In the genomic region with DNA sequence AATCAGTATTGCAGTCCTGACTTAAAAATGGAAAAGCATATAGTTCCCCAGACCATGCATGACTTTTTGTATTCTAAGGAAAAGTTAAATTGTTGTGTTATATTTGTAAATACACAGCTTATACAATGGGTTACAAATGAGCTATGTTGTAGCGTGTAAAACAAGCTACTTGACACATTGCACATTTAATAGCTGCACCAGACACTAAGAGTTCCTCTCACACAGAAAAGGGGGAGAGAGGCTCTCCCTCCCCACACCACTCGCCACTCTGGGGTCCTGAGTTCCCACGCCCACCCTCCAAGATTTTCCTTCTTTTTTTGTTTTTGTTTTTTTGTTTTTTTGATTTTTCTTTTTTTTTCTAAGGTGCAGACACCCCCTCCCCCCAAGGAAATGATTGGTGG, we compare ENCODE assay signal across 10 cellular contexts. TPM values are rescaled to one million over a fixed set of nuclear protein-coding genes. Genes with fewer than 3 reads are reported as not detected.
A peak's percentile ranks its signal among the peaks of the same experiment; 100 is the strongest.
DNase-seq lines count a peak whose midpoint lies in the region; ATAC-seq and TF ChIP-seq lines count a peak whose summit lies in the region.
"Had no signal": no experiment of that assay in that cellular context is flagged by ENCODE, and none has a peak within 500 bp of the region (broad histone marks: within the 10 kb centered on the region; RNA-seq: fewer than 3 reads in every experiment).

No MANE protein-coding gene starts in this region.

- H3K27ac ChIP-seq in heart right ventricle, result peak overlapping the region in 9 of 10 donors; percentile 98 to 100 (median 100)
- no peak overlapping the region for H3K27ac ChIP-seq in right cardiac atrium (ENCODE audit: low read length)
- H3K27ac ChIP-seq in colonic mucosa, result peak overlapping the region; percentile 100
- peak overlapping the region; percentile 99 for H3K27ac ChIP-seq in muscle layer of colon (ENCODE audit: low read depth, low read length)
- H3K27ac ChIP-seq in aorta (ENCODE audit: low read depth in 1 of 2, low read length in 2 of 2), result peak overlapping the region; percentile 16 to 93
- no peak overlapping the region for H3K27ac ChIP-seq in Karpas-422 (ENCODE audit: low read length)
- H3K27ac ChIP-seq: C4-2B had no signal

- DNase-seq in heart right ventricle (no peak), right cardiac atrium (no peak), colonic mucosa (peak; percentile 16), aorta (no peak), Karpas-422 (no peak), NCI-H146 (lab: John Stamatoyannopoulos, UW) (no peak)
- DNase-seq: NCI-H2081 had no signal

- H3K4me2 ChIP-seq in Karpas-422 (ENCODE audit: low read depth, low read length, poor library complexity, severe bottlenecking), result no peak overlapping the region

- H3K4me3 ChIP-seq in heart right ventricle (peak overlapping the region in 7 of 10 donors; percentile 0 to 96 (median 93)), right cardiac atrium (ENCODE audit: low read length) (no peak overlapping the region), colonic mucosa (no peak overlapping the region), muscle layer of colon (ENCODE audit: low read depth in 1 of 2, low read length in 2 of 2) (peak overlapping the region in 1 of 2 donors; percentile 100), aorta (ENCODE audit: low read length in 2 of 2) (peak overlapping the region in 1 of 2 donors; percentile 100), Karpas-422 (ENCODE audit: low read length) (no peak overlapping the region)

- TF ChIP-seq CTCF in heart right ventricle (IDR thresholded peaks at IDR 0.05), result no peak
- TF ChIP-seq CTCF in colonic mucosa (IDR thresholded peaks at IDR 0.05), result no peak

- no peak overlapping the region for H2AFZ ChIP-seq in Karpas-422 (ENCODE audit: low read length)

- H3K9me2 ChIP-seq in Karpas-422 (replicated peaks; ENCODE audit: insufficient read depth, low read length), result no peaks in the 10 kb centered on the region

- whole genome bisulfite sequencing in heart right ventricle, 2 donors, result 55% methylated on average over 3 of the region's 3 CpGs
- 61% methylated on average over 3 of the region's 3 CpGs for WGBS in right cardiac atrium
- WGBS in aorta, 2 donors, result 31 to 34% methylated on average over 3 of the region's 3 CpGs

- H3K36me3 ChIP-seq in heart right ventricle, result peaks cover 0 to 84% (median 49%) of the 10 kb centered on the region in 9 donors
- peaks cover 19% of the 10 kb centered on the region for H3K36me3 ChIP-seq in colonic mucosa
- peaks cover 69% of the 10 kb centered on the region for H3K36me3 ChIP-seq in muscle layer of colon (ENCODE audit: insufficient read depth, low read length)
- peaks cover 0 to 19% of the 10 kb centered on the region in 2 donors for H3K36me3 ChIP-seq in aorta (ENCODE audit: control insufficient read depth in 1 of 2, insufficient read depth in 2 of 2, low read length in 1 of 2)
- peaks cover 18% of the 10 kb centered on the region for H3K36me3 ChIP-seq in Karpas-422 (ENCODE audit: insufficient read depth, low read length)

- no peak for ATAC-seq in heart right ventricle
- ATAC-seq in right cardiac atrium, result no peak
- no peak for ATAC-seq in aorta (ENCODE audit: low FRiP score)
- ATAC-seq in GM19467 (IDR thresholded peaks at IDR 0.05; ENCODE audit: unreplicated experiment), result no peak

- intact Hi-C loops in heart right ventricle (cut with DNase I) (loop anchor here in 3 of 10 donors (2.0 to 10.0 kb wide), 4 partner anchors 311 to 540 kb away; no protein-coding TSS in a partner anchor), right cardiac atrium (cut with DNase I) (no loop called here), colonic mucosa (cut with DNase I) (loop anchor here (5.0 kb wide), 1 partner anchor 536 kb away; no protein-coding TSS in a partner anchor), aorta (cut with DNase I) (loop anchor here (5.0 to 10.0 kb wide), 2 partner anchors 284 to 326 kb away; no protein-coding TSS in a partner anchor)

- 0 out of 2 replicates have a peak, but pooled peaks cover 5% of the 10 kb centered on the region for H4K20me1 ChIP-seq in Karpas-422 (ENCODE audit: insufficient read depth, low read depth, low read length)

- H3K9ac ChIP-seq in colonic mucosa (ENCODE audit: low read depth in 2 of 2, low read length in 2 of 2), result peak overlapping the region in 1 of 2 donors; percentile 31
- H3K9ac ChIP-seq in muscle layer of colon (ENCODE audit: low read length), result peak overlapping the region; percentile 100
- H3K9ac ChIP-seq in Karpas-422 (ENCODE audit: low read length), result no peak overlapping the region

- peaks cover 26 to 83% (median 74%) of the 10 kb centered on the region in 9 donors for H3K4me1 ChIP-seq in heart right ventricle
- H3K4me1 ChIP-seq in right cardiac atrium (ENCODE audit: control insufficient read depth, insufficient read depth, low read length), result peaks cover 17% of the 10 kb centered on the region
- peaks cover 14% of the 10 kb centered on the region for H3K4me1 ChIP-seq in colonic mucosa
- peaks cover 70% of the 10 kb centered on the region for H3K4me1 ChIP-seq in muscle layer of colon (ENCODE audit: insufficient read depth, low read length)
- H3K4me1 ChIP-seq in aorta (ENCODE audit: control insufficient read depth in 1 of 2, insufficient read depth in 2 of 2, low read length in 2 of 2), result peaks cover 0 to 7% of the 10 kb centered on the region in 2 donors
- peaks cover 14% of the 10 kb centered on the region for H3K4me1 ChIP-seq in Karpas-422 (ENCODE audit: low read length)

- H3K27me3 ChIP-seq in heart right ventricle (no peaks in the 10 kb centered on the region), right cardiac atrium (ENCODE audit: control insufficient read depth, insufficient read depth) (no peaks in the 10 kb centered on the region), colonic mucosa (no peaks in the 10 kb centered on the region), muscle layer of colon (ENCODE audit: control insufficient read depth in 1 of 2, insufficient read depth in 2 of 2, low read length in 2 of 2) (no peaks in the 10 kb centered on the region), aorta (ENCODE audit: control insufficient read depth in 1 of 2, insufficient read depth in 2 of 2, low read length in 1 of 2) (no peaks in the 10 kb centered on the region), Karpas-422 (ENCODE audit: low read length) (no peaks in the 10 kb centered on the region)

- peaks cover 16% of the 10 kb centered on the region; the same call in 1 of the 2 replicates for H3K79me2 ChIP-seq in Karpas-422 (ENCODE audit: low read length)

- H3K9me3 ChIP-seq in heart right ventricle (no peaks in the 10 kb centered on the region), right cardiac atrium (ENCODE audit: control insufficient read depth, low read length) (no peaks in the 10 kb centered on the region), colonic mucosa (no peaks in the 10 kb centered on the region), muscle layer of colon (ENCODE audit: low read length) (no peaks in the 10 kb centered on the region), aorta (ENCODE audit: control insufficient read depth, low read length) (no peaks in the 10 kb centered on the region), Karpas-422 (ENCODE audit: low read length) (no peaks in the 10 kb centered on the region)

RNA-seq across cellular contexts. Expression of gene KLF6, which starts 6.3 kb away (rescaled TPM):
- total RNA-seq in heart right ventricle (10 to 100 TPM; 40.4 to 90.5 (median 56.6) TPM), right cardiac atrium (10 to 100 TPM; 35.7 to 46.1 (median 39.9) TPM), colonic mucosa (100 to 1,000 TPM; 106 to 299 TPM), aorta (100 to 1,000 TPM; 171 to 384 TPM)
- polyA plus RNA-seq in heart right ventricle (10 to 100 TPM; 22.1 to 34.1 TPM), right cardiac atrium (27.2 TPM), aorta (100 to 1,000 TPM in 1 of 2 donors, 10 to 100 TPM in 1; 44.2 to 160 TPM)
- total RNA-seq in Karpas-422 (2014; rRNA removed; shearing (Covaris generic); ENCODE audit: low replicate concordance), result 3.9 and 5.9 TPM in 2 replicates

Comparison
In these comparisons a context has a peak if more than half of its experiments do, and no peak if none do; other contexts are left out.
1. H3K27ac ChIP-seq: peak in heart right ventricle (9 of 10), colonic mucosa (single experiment), muscle layer of colon (single experiment) and aorta (2 of 2); none in right cardiac atrium (single experiment) and Karpas-422 (single experiment).
2. H3K4me3 ChIP-seq: peak in heart right ventricle (7 of 10); none in right cardiac atrium (single experiment), colonic mucosa (single experiment) and Karpas-422 (single experiment).
3. intact Hi-C loops: an anchor here in colonic mucosa (5.0 kb wide) and aorta (5.0 to 10.0 kb wide); none called in right cardiac atrium.